In genomic region chr11:102158151-102158734, GRCh38 we compare ENCODE assay signal across 20 cellular contexts. TPM values are rescaled to one million over a fixed set of nuclear protein-coding genes. Genes with fewer than 3 reads are reported as not detected.
DNase-seq lines count a peak whose midpoint lies in the region; ATAC-seq and TF ChIP-seq lines count a peak whose summit lies in the region.
"Had no signal": no experiment of that assay in that cellular context is flagged by ENCODE, and none has a peak within 500 bp of the region (broad histone marks: within the 10 kb centered on the region; RNA-seq: fewer than 3 reads in every experiment).

No MANE protein-coding gene starts in this region.

- H3K36me3 Mint-ChIP-seq in WTC11 = 0 out of 2 replicates have a peak, but pooled peaks cover under 1% of the 10 kb centered on the region
- H3K36me3 Mint-ChIP-seq: activated naive CD4-positive, alpha-beta T cell treated with anti-CD3 and anti-CD28 coated beads, Interleukin-2, amount 50 U/mL, for 72 hours had no signal

- peak overlapping the region; percentile 17 for H2AK5ac ChIP-seq in IMR-90 (ENCODE audit: low read depth, low read length)

- no peak overlapping the region for H4K5ac ChIP-seq in IMR-90 (ENCODE audit: low read depth, low read length)

- H4K91ac ChIP-seq in IMR-90 (ENCODE audit: insufficient read depth, low read depth, low read length) = no peak overlapping the region

- no peak overlapping the region for H3K4ac ChIP-seq in IMR-90 (ENCODE audit: low read depth, low read length)

- H3K23ac ChIP-seq in IMR-90 (ENCODE audit: low read depth, low read length) = no peak overlapping the region

- no peak for TF ChIP-seq CTCF in IMR-90 (conservative IDR thresholded peaks at IDR 0.05; ENCODE audit: low read depth, low read length)
- TF ChIP-seq CTCF in WTC11 (IDR thresholded peaks at IDR 0.05) = no peak
- TF ChIP-seq CTCF in transverse colon (IDR thresholded peaks at IDR 0.05) = no peak

- H3K36me3 ChIP-seq in IMR-90 (ENCODE audit: control insufficient read depth, insufficient read depth, low read length) (peaks cover 4% of the 10 kb centered on the region), transverse colon (no peaks in the 10 kb centered on the region)
- H3K36me3 ChIP-seq: WERI-Rb-1 had no signal

- H3K56ac ChIP-seq in IMR-90 (ENCODE audit: extremely low read depth, insufficient read depth, low read length) = no peak overlapping the region

- no peak overlapping the region for H3K14ac ChIP-seq in IMR-90 (replicated peaks; ENCODE audit: low read depth, low read length)

- no peak overlapping the region for H2BK20ac ChIP-seq in IMR-90 (ENCODE audit: low read depth, low read length)

- no peak for TF ChIP-seq RAD21 in IMR-90 (IDR thresholded peaks at IDR 0.05; ENCODE audit: low read length)

- H2BK15ac ChIP-seq in IMR-90 (ENCODE audit: low read depth, low read length) = no peak overlapping the region

- H3K9ac ChIP-seq in IMR-90 (ENCODE audit: low read depth, low read length) = no peak overlapping the region
- H3K9ac ChIP-seq: BLaER1 treated with 17β-estradiol and CSF1 and Interleukin-3, amounts not matched to agents 10 nM and 100 nM had no signal

- no peak overlapping the region for H2AFZ ChIP-seq in IMR-90 (replicated peaks; ENCODE audit: low read length, poor library complexity)

- peak overlapping the region; percentile 60 for H2BK5ac ChIP-seq in IMR-90 (ENCODE audit: low read depth, low read length, poor library complexity, severe bottlenecking)

- no peak overlapping the region for H2AK9ac ChIP-seq in IMR-90 (replicated peaks; ENCODE audit: low read depth, low read length, poor library complexity)

- no TSS peak for BruUV-seq in IMR-90 (replicated peaks; lab: Mats Ljungman, UMichigan)

- no peak for TF ChIP-seq EP300 in transverse colon (IDR thresholded peaks at IDR 0.05; ENCODE audit: low read depth)

- H4K8ac ChIP-seq in IMR-90 (ENCODE audit: low read depth in 2 of 2, low read length in 2 of 2) = no peak overlapping the region

- H3K4me3 Mint-ChIP-seq in WTC11 = no peak overlapping the region
- H3K4me3 Mint-ChIP-seq: activated CD4-positive, alpha-beta memory T cell treated with anti-CD3 and anti-CD28 coated beads, Interleukin-2, amount 10 ng/mL, durations not matched to agents 7 days and 5 days; activated T-cell treated with anti-CD3 and anti-CD28 coated beads, Interleukin-2, amount 50 U/mL, for 72 hours had no signal

- no peak overlapping the region for H3K4me2 ChIP-seq in IMR-90 (ENCODE audit: low read depth, low read length)
- H3K4me2 ChIP-seq: BLaER1 treated with 17β-estradiol and CSF1 and Interleukin-3, amounts not matched to agents 10 nM and 100 nM had no signal

- in situ Hi-C loops in IMR-90 (cut with MboI; ENCODE audit: low sequenced_read_pairs) = no loop called here
- in situ Hi-C loops in transverse colon (cut with MboI; ENCODE audit: low pct_ligation_motif_present in 1 of 4, low pct_unique_long_range_greater_than_20kb in 1 of 4, low sequenced_read_pairs in 3 of 4) = no loop called here

- TF ChIP-seq POLR2A in IMR-90 (IDR thresholded peaks at IDR 0.05; ENCODE audit: low read depth, low read length) = no peak
- TF ChIP-seq POLR2A in transverse colon (IDR thresholded peaks at IDR 0.05) = no peak
- no peak for TF ChIP-seq POLR2A in erythroblast (IDR thresholded peaks at IDR 0.05; ENCODE audit: low read length)

- peaks cover 11% of the 10 kb centered on the region for H3K9me1 ChIP-seq in IMR-90 (ENCODE audit: insufficient read depth, low read length)

- peaks cover 35% of the 10 kb centered on the region; the same call in 1 of the 2 replicates for H4K20me1 ChIP-seq in IMR-90 (ENCODE audit: insufficient read depth, low read length)
- H4K20me1 ChIP-seq: BLaER1 treated with 17β-estradiol and CSF1 and Interleukin-3, amounts not matched to agents 10 nM and 100 nM had no signal

- dilution Hi-C loops in IMR-90 (cut with HindIII; ENCODE audit: low sequenced_read_pairs, unreplicated experiment) = no loop called here

- H3K4me1 Mint-ChIP-seq in WTC11 = peaks cover 41% of the 10 kb centered on the region
- H3K4me1 Mint-ChIP-seq: activated CD4-positive, alpha-beta memory T cell treated with anti-CD3 and anti-CD28 coated beads, Interleukin-2, amount 10 ng/mL, durations not matched to agents 7 days and 5 days had no signal

- H3K27me3 ChIP-seq in IMR-90 (ENCODE audit: control insufficient read depth, insufficient read depth, low read length) (no peaks in the 10 kb centered on the region), transverse colon (no peaks in the 10 kb centered on the region)
- H3K27me3 ChIP-seq: BLaER1 treated with 17β-estradiol and CSF1 and Interleukin-3, amounts not matched to agents 10 nM and 100 nM; heart right ventricle; suprapubic skin had no signal

- DNase-seq in IMR-90 = no peak
- DNase-seq in WTC11 (ENCODE audit: low spot score) = no peak
- DNase-seq in left colon = peak in 1 of 2 donors; percentile 35
- DNase-seq in transverse colon = peak; percentile 19
- DNase-seq in SW 1271 (lab: John Stamatoyannopoulos, UW) = no peak
- DNase-seq in erythroblast (lab: John Stamatoyannopoulos, UW) = no peak
- DNase-seq: activated CD4-positive, alpha-beta memory T cell treated with anti-CD3 and anti-CD28 coated beads, Interleukin-2, amount 10 ng/mL, durations not matched to agents 7 days and 5 days; activated T-cell treated with anti-CD3 and anti-CD28 coated beads, Interleukin-2, amount 50 U/mL, for 72 hours; DMS 273 treated with DMSO at 0.1 percent for 48 hours; HCEC 1CT; heart right ventricle; Kasumi-1; NCI-H1436; occipital lobe; stimulated activated CD4-positive, alpha-beta T cell treated with anti-CD3 and anti-CD28 coated beads, Interleukin-4, amount 100 ng/mL, for 1 hour; WERI-Rb-1 had no signal

- no peaks in the 10 kb centered on the region for H3K9me3 Mint-ChIP-seq in WTC11
- H3K9me3 Mint-ChIP-seq: activated CD4-positive, alpha-beta memory T cell treated with anti-CD3 and anti-CD28 coated beads, Interleukin-2, amount 10 ng/mL, durations not matched to agents 7 days and 5 days; activated naive CD4-positive, alpha-beta T cell treated with anti-CD3 and anti-CD28 coated beads, Interleukin-2, amount 50 U/mL, for 72 hours; activated T-cell treated with anti-CD3 and anti-CD28 coated beads, Interleukin-2, amount 50 U/mL, for 72 hours had no signal

- H3K4me1 ChIP-seq in IMR-90 (ENCODE audit: control insufficient read depth, insufficient read depth, low read length) (peaks cover 11% of the 10 kb centered on the region), transverse colon (peaks cover 21 to 59% (median 36%) of the 10 kb centered on the region in 4 donors)

- no peak overlapping the region for H3K18ac ChIP-seq in IMR-90 (ENCODE audit: low read depth, low read length)

- H3K27me3 Mint-ChIP-seq in WTC11 (ENCODE audit: low read depth) = no peaks in the 10 kb centered on the region

- peaks cover 10 to 69% of the 10 kb centered on the region in 2 experiments for H3K79me1 ChIP-seq in IMR-90 (ENCODE audit: low read depth in 1 of 2, low read length in 2 of 2)

- CTCF ChIA-PET in IMR-90 (lab: Yijun Ruan, JAX) = interaction anchor here (0.6 kb wide), 1 partner anchor 11 kb away, joined by 3 read pairs; no protein-coding TSS in a partner anchor
- CTCF ChIA-PET in WTC11 (lab: Charles Lee) = interaction anchor here (1.6 kb wide), 1 partner anchor 96 kb away, joined by 4 read pairs; no protein-coding TSS in a partner anchor

- WGBS in IMR-90 (ENCODE audit: extremely low coverage in 2 of 2, insufficient read length in 1 of 2), 2 experiments = no CpG with 5 or more reads among the region's 2 CpGs
- 15 to 28% methylated on average over 2 of the region's 2 CpGs for WGBS in transverse colon (ENCODE audit: low coverage in 1 of 2), 2 donors

- POLR2A ChIA-PET in IMR-90 (lab: Charles Lee; ENCODE audit: unreplicated experiment) = no interaction called here
- POLR2A ChIA-PET in WTC11 (lab: Charles Lee) = interaction anchor here (1.0 kb wide), 1 partner anchor 88 kb away, joined by 3 read pairs; no protein-coding TSS in a partner anchor

- H3K9me3 ChIP-seq in IMR-90 (ENCODE audit: control insufficient read depth, insufficient read depth, low read length) = no peaks in the 10 kb centered on the region
- no peaks in the 10 kb centered on the region for H3K9me3 ChIP-seq in transverse colon
- H3K9me3 ChIP-seq: heart right ventricle, suprapubic skin had no signal

- H3K4me3 ChIP-seq in IMR-90 (ENCODE audit: insufficient read depth, low read depth, low read length) = no peak overlapping the region
- no peak overlapping the region for H3K4me3 ChIP-seq in transverse colon
- H3K4me3 ChIP-seq: BLaER1 treated with 17β-estradiol and CSF1 and Interleukin-3, amounts not matched to agents 10 nM and 100 nM; heart right ventricle; suprapubic skin had no signal

- no peak overlapping the region for H2BK120ac ChIP-seq in IMR-90 (ENCODE audit: low read depth, low read length)

- H3K27ac ChIP-seq in IMR-90 (ENCODE audit: insufficient read depth, low read length) = peak overlapping the region; percentile 6; the same call in 1 of the 2 replicates
- H3K27ac ChIP-seq in transverse colon = peak overlapping the region in 3 of 4 donors; percentile 33 to 71 (median 53)
- H3K27ac ChIP-seq: BLaER1 treated with 17β-estradiol and CSF1 and Interleukin-3, amounts not matched to agents 10 nM and 100 nM; suprapubic skin; WERI-Rb-1 had no signal

- peak overlapping the region; percentile 30; the same call in 1 of the 2 replicates for H3K27ac Mint-ChIP-seq in WTC11
- H3K27ac Mint-ChIP-seq: activated CD4-positive, alpha-beta memory T cell treated with anti-CD3 and anti-CD28 coated beads, Interleukin-2, amount 10 ng/mL, durations not matched to agents 7 days and 5 days; activated naive CD4-positive, alpha-beta T cell treated with anti-CD3 and anti-CD28 coated beads, Interleukin-2, amount 50 U/mL, for 72 hours; activated T-cell treated with anti-CD3 and anti-CD28 coated beads, Interleukin-2, amount 50 U/mL, for 72 hours had no signal

- intact Hi-C loops in IMR-90 (cut with micrococcal nuclease) = no loop called here
- intact Hi-C loops in left colon (cut with DNase I, micrococcal nuclease) = no loop called here
- intact Hi-C loops in transverse colon (cut with DNase I; ENCODE audit: low total_unique reads) = no loop called here

- no peak for ATAC-seq in IMR-90 (ENCODE audit: low read depth)
- ATAC-seq in WTC11 = no peak
- ATAC-seq in left colon = peak; percentile 64
- ATAC-seq in GM21360 (IDR thresholded peaks at IDR 0.05; ENCODE audit: unreplicated experiment) = no peak
- ATAC-seq: activated naive CD4-positive, alpha-beta T cell treated with anti-CD3 and anti-CD28 coated beads, Interleukin-2, amount 50 U/mL, for 72 hours; activated T-cell treated with anti-CD3 and anti-CD28 coated beads, Interleukin-2, amount 50 U/mL, for 72 hours had no signal

TF ChIP-seq in WTC11, 78 proteins besides CTCF, POLR2A, EP300 and RAD21 (continues in another document):
- no peak for TF ChIP-seq ZNF671 (CRISPR knock-in tag; IDR thresholded peaks at IDR 0.05)

RNA-seq across cellular contexts. Expression of gene YAP1, which starts 48.0 kb away (rescaled TPM):
- total RNA-seq in IMR-90 (2012; rRNA removed) (207 and 251 TPM in 2 replicates), WTC11 (2021) (88.7 to 101 TPM (median 98.9 TPM) in 3 replicates), left colon (10 to 100 TPM; 46.2 to 49.1 TPM), transverse colon (100 to 1,000 TPM in 3 of 4 donors, 10 to 100 TPM in 1; 90.5 to 163 (median 105) TPM)
- 116 and 121 TPM in 2 replicates for polyA plus RNA-seq in IMR-90 (2012; rRNA removed)
- polyA plus RNA-seq in IMR-90 (2012; cell fraction: cytosol; rRNA removed) = 43.6 and 73.6 TPM in 2 replicates
- 55.7 and 77.4 TPM in 2 replicates for polyA plus RNA-seq in IMR-90 (2012; cell fraction: nucleus; rRNA removed; ENCODE audit: low replicate concordance)
